Comparison of ENCODE assay signal across 8 cellular contexts in the genomic region with DNA sequence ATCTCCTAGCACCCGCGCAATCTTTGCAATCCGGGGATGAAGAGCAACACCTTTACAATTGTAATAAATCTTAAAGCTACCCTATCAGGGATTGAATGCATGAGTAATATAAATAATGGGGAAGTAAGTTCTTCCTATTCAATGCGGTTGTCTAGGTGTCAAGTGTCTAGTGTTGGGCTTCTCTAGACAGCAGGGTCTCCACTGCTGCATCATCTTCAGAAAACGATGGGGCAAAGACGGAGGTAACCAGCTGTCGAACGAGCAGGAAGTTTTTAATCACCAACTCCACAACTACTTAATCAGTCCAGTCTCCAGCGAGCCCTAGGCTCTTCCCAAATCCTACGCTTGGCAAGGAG. TPM values are rescaled to one million over a fixed set of nuclear protein-coding genes. Genes with fewer than 3 reads are reported as not detected.
DNase-seq lines count a peak whose midpoint lies in the region; ATAC-seq and TF ChIP-seq lines count a peak whose summit lies in the region.

No MANE protein-coding gene starts in this region.

- POLR2A ChIA-PET in BJ (lab: Charles Lee) = no interaction called here

- DNase-seq in BJ (ENCODE audit: low read depth) (no peak), kidney epithelial cell (ENCODE audit: low read depth) (no peak), testis (no peak), dermis blood vessel endothelial cell (no peak), NCI-H524 (lab: John Stamatoyannopoulos, UW) (no peak)
- no peak for DNase-seq in activated naive CD4-positive, alpha-beta T cell treated with anti-CD3 and anti-CD28 coated beads, Interleukin-2, amount 50 U/mL, for 72 hours (ENCODE audit: low spot score in 2 of 2)

- whole genome bisulfite sequencing in testis, 2 donors = 0 to 1% methylated on average over 10 of the region's 10 CpGs

- no peak for TF ChIP-seq CTCF in BJ (IDR thresholded peaks at IDR 0.05; ENCODE audit: insufficient read depth, low read depth, low read length)
- TF ChIP-seq CTCF in kidney epithelial cell (IDR thresholded peaks at IDR 0.05; ENCODE audit: insufficient read depth, low read length, poor library complexity, severe bottlenecking) = no peak
- TF ChIP-seq CTCF in testis (IDR thresholded peaks at IDR 0.05) = no peak

- H3K27me3 ChIP-seq in BJ (ENCODE audit: control insufficient read depth, insufficient read depth, low read length) (no peaks in the 10 kb centered on the region), kidney epithelial cell (ENCODE audit: control insufficient read depth, insufficient read depth, low read length) (no peaks in the 10 kb centered on the region), testis (no peaks in the 10 kb centered on the region)

- H3K27ac Mint-ChIP-seq in activated naive CD4-positive, alpha-beta T cell treated with anti-CD3 and anti-CD28 coated beads, Interleukin-2, amount 50 U/mL, for 72 hours = peak overlapping the region; percentile 100

- no peaks in the 10 kb centered on the region for H3K9me3 Mint-ChIP-seq in activated naive CD4-positive, alpha-beta T cell treated with anti-CD3 and anti-CD28 coated beads, Interleukin-2, amount 50 U/mL, for 72 hours

- CTCF ChIA-PET in BJ (lab: Yijun Ruan, JAX) = interaction anchor here (1.0 to 4.2 kb wide), 6 partner anchors 14 to 460 kb away, joined by 3 to 33 read pairs (median 4); no protein-coding TSS in a partner anchor

- H3K9me3 ChIP-seq in testis = no peaks in the 10 kb centered on the region

- peak overlapping the region; percentile 78 to 98 for H3K27ac ChIP-seq in testis

- TF ChIP-seq POLR2A in testis (IDR thresholded peaks at IDR 0.05) = no peak

- ATAC-seq in GM19351 (IDR thresholded peaks at IDR 0.05; ENCODE audit: unreplicated experiment) = peak; percentile 24
- ATAC-seq in HG03432 (IDR thresholded peaks at IDR 0.05; ENCODE audit: unreplicated experiment) = peak; percentile 25
- peak; percentile 20 to 22 for ATAC-seq in activated naive CD4-positive, alpha-beta T cell treated with anti-CD3 and anti-CD28 coated beads, Interleukin-2, amount 50 U/mL, for 72 hours

- H3K4me3 ChIP-seq in BJ (ENCODE audit: low read depth, low read length) = peak overlapping the region; percentile 67
- H3K4me3 ChIP-seq in kidney epithelial cell (ENCODE audit: low read depth, low read length) = peak overlapping the region; percentile 85
- H3K4me3 ChIP-seq in testis = peak overlapping the region; percentile 71 to 89

- peaks cover 15% of the 10 kb centered on the region for H3K4me1 ChIP-seq in testis

- H3K36me3 Mint-ChIP-seq in activated naive CD4-positive, alpha-beta T cell treated with anti-CD3 and anti-CD28 coated beads, Interleukin-2, amount 50 U/mL, for 72 hours = peaks cover 0 to 11% of the 10 kb centered on the region in 2 donors

- H3K36me3 ChIP-seq in BJ (ENCODE audit: control insufficient read depth, insufficient read depth, low read length) (no peaks in the 10 kb centered on the region), kidney epithelial cell (ENCODE audit: control insufficient read depth, insufficient read depth, low read length) (no peaks in the 10 kb centered on the region), testis (ENCODE audit: low read depth, missing control alignments) (no peaks in the 10 kb centered on the region)

- intact Hi-C loops in testis (cut with DNase I; ENCODE audit: low total_unique reads) = no loop called here

RNA-seq across cellular contexts. Expression of a gene that starts 0.6 kb away (rescaled TPM):
- polyA plus RNA-seq in BJ (2011; rRNA removed) = 12.4 and 23.5 TPM in 2 replicates
- 18.4 and 22.7 TPM in 2 replicates for polyA minus RNA-seq in BJ (2011; rRNA and poly(A)+ RNA removed)
- total RNA-seq in activated naive CD4-positive, alpha-beta T cell treated with anti-CD3 and anti-CD28 coated beads, Interleukin-2, amount 50 U/mL, for 72 hours = 10 to 100 TPM; 12.2 to 13.3 TPM
- total RNA-seq in kidney epithelial cell = 25.7 and 32.2 TPM in 2 replicates
- 10 to 100 TPM; 35.7 to 37.7 TPM for total RNA-seq in testis
- 47.6 TPM for polyA plus RNA-seq in testis (ENCODE audit: insufficient read depth, low read depth, low replicate concordance)
- 28.9 and 30.6 TPM in 2 replicates for total RNA-seq in dermis blood vessel endothelial cell
